ENCODE assay signal across 20 cellular contexts in the genomic region with DNA sequence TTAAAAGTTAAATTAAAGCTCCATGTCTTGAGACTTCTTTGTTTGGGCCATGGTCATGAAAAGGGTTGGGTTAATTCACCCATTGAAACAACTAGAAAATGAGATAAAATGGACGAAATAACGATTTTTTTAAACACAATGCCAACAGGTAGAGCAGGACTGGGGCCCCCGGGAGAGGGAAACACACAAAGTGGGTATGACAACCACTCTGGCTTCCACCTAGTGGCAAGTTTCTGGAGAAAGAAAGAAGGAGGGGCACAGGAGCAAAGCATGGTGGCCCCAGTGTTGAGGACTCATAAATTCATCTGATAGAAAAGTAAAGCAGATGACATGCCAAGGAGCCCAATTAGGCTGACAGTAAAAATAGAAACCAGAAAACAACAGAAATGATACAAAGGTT.
DNase-seq lines count a peak whose midpoint lies in the region; ATAC-seq and TF ChIP-seq lines count a peak whose summit lies in the region.
"Had no signal": no experiment of that assay in that cellular context is flagged by ENCODE, and none has a peak within 500 bp of the region (broad histone marks: within the 10 kb centered on the region; RNA-seq: fewer than 3 reads in every experiment).

No MANE protein-coding gene starts in this region.

- TF ChIP-seq CTCF in IMR-90 (conservative IDR thresholded peaks at IDR 0.05; ENCODE audit: low read depth, low read length), result no peak
- TF ChIP-seq CTCF in choroid plexus epithelial cell (conservative IDR thresholded peaks at IDR 0.05; ENCODE audit: low read depth, low read length), result peak; percentile 4
- TF ChIP-seq CTCF in stomach (IDR thresholded peaks at IDR 0.05), result no peak
- TF ChIP-seq CTCF in HFFc6 (IDR thresholded peaks at IDR 0.05), result no peak

- peaks cover 5% of the 10 kb centered on the region; the same call in 1 of the 2 replicates for H3K9me1 ChIP-seq in IMR-90 (ENCODE audit: insufficient read depth, low read length)

- H2BK20ac ChIP-seq in IMR-90 (ENCODE audit: low read depth, low read length), result no peak overlapping the region

- no peaks in the 10 kb centered on the region for H3K27me3 ChIP-seq in IMR-90 (ENCODE audit: control insufficient read depth, insufficient read depth, low read length)
- H3K27me3 ChIP-seq in stomach, result peaks cover 0 to 2% (median 0%) of the 10 kb centered on the region in 3 donors

- no peaks in the 10 kb centered on the region for H3K36me3 ChIP-seq in IMR-90 (ENCODE audit: control insufficient read depth, insufficient read depth, low read length)
- no peaks in the 10 kb centered on the region for H3K36me3 ChIP-seq in stomach
- H3K36me3 ChIP-seq: thoracic aorta had no signal

- no peak overlapping the region for H2AK9ac ChIP-seq in IMR-90 (replicated peaks; ENCODE audit: low read depth, low read length, poor library complexity)

- no peak overlapping the region for H3K27ac ChIP-seq in IMR-90 (ENCODE audit: insufficient read depth, low read length)
- no peak overlapping the region for H3K27ac ChIP-seq in stomach
- H3K27ac ChIP-seq: thoracic aorta had no signal

- H3K9me3 Mint-ChIP-seq in activated naive CD4-positive, alpha-beta T cell treated with anti-CD3 and anti-CD28 coated beads, Interleukin-2, amount 10 ng/mL, durations not matched to agents 7 days and 5 days, result peaks cover 6% of the 10 kb centered on the region
- H3K9me3 Mint-ChIP-seq in activated naive CD4-positive, alpha-beta T cell treated with anti-CD3 and anti-CD28 coated beads, Interleukin-2, amount 50 U/mL, for 72 hours, result no peaks in the 10 kb centered on the region
- H3K9me3 Mint-ChIP-seq in HFFc6, result peaks cover 9% of the 10 kb centered on the region
- H3K9me3 Mint-ChIP-seq: activated T-helper 2 cell treated with anti-CD3 and anti-CD28 coated beads, Interferon-gamma antibody, Interleukin-2, Interleukin-4, amounts not matched to agents 10 μg/mL and 5 μg/mL and 100 μg/mL, durations not matched to agents 14 hours and 24 hours and 36 hours had no signal

- H3K4me1 ChIP-seq in IMR-90 (ENCODE audit: control insufficient read depth, insufficient read depth, low read length), result peaks cover 3% of the 10 kb centered on the region; the same call in 1 of the 2 replicates
- no peaks in the 10 kb centered on the region for H3K4me1 ChIP-seq in stomach

- H2BK5ac ChIP-seq in IMR-90 (ENCODE audit: low read depth, low read length, poor library complexity, severe bottlenecking), result no peak overlapping the region

- TF ChIP-seq EP300 in stomach (IDR thresholded peaks at IDR 0.05), result no peak

- H3K27me3 Mint-ChIP-seq in activated naive CD4-positive, alpha-beta T cell treated with anti-CD3 and anti-CD28 coated beads, Interleukin-2, amount 10 ng/mL, durations not matched to agents 7 days and 5 days, result peaks cover 4% of the 10 kb centered on the region
- peaks cover 6% of the 10 kb centered on the region; the same call in 1 of the 2 replicates for H3K27me3 Mint-ChIP-seq in HFFc6 (ENCODE audit: insufficient read depth)
- H3K27me3 Mint-ChIP-seq: activated B cell treated with CpG ODN at 0.5 μM for 24 hours had no signal

- peaks cover 0 to 3% of the 10 kb centered on the region in 2 experiments; a peak in 1 of 4 replicates for H3K79me1 ChIP-seq in IMR-90 (ENCODE audit: low read depth in 1 of 2, low read length in 2 of 2)

- no peak overlapping the region for H3K14ac ChIP-seq in IMR-90 (replicated peaks; ENCODE audit: low read depth, low read length)

- no peak overlapping the region for H3K27ac Mint-ChIP-seq in activated naive CD4-positive, alpha-beta T cell treated with anti-CD3 and anti-CD28 coated beads, Interleukin-2, amount 10 ng/mL, durations not matched to agents 7 days and 5 days
- H3K27ac Mint-ChIP-seq in activated naive CD4-positive, alpha-beta T cell treated with anti-CD3 and anti-CD28 coated beads, Interleukin-2, amount 50 U/mL, for 72 hours, result no peak overlapping the region
- no peak overlapping the region; the same call in 1 of the 2 replicates for H3K27ac Mint-ChIP-seq in HFFc6
- H3K27ac Mint-ChIP-seq: activated B cell treated with CpG ODN at 0.5 μM for 24 hours; activated T-helper 2 cell treated with anti-CD3 and anti-CD28 coated beads, Interferon-gamma antibody, Interleukin-2, Interleukin-4, amounts not matched to agents 10 μg/mL and 5 μg/mL and 100 μg/mL, durations not matched to agents 14 hours and 24 hours and 36 hours; CD4-positive, CD25-positive, alpha-beta regulatory T cell had no signal

- ATAC-seq in activated naive CD4-positive, alpha-beta T cell treated with anti-CD3 and anti-CD28 coated beads, Interleukin-2, amount 50 U/mL, for 72 hours, result no peak
- no peak for ATAC-seq in IMR-90 (ENCODE audit: low read depth)

- H3K36me3 Mint-ChIP-seq in activated naive CD4-positive, alpha-beta T cell treated with anti-CD3 and anti-CD28 coated beads, Interleukin-2, amount 10 ng/mL, durations not matched to agents 7 days and 5 days, result no peaks in the 10 kb centered on the region
- no peaks in the 10 kb centered on the region for H3K36me3 Mint-ChIP-seq in activated naive CD4-positive, alpha-beta T cell treated with anti-CD3 and anti-CD28 coated beads, Interleukin-2, amount 50 U/mL, for 72 hours
- H3K36me3 Mint-ChIP-seq in HFFc6 (ENCODE audit: low read depth), result peaks cover 39% of the 10 kb centered on the region
- H3K36me3 Mint-ChIP-seq: CD4-positive, CD25-positive, alpha-beta regulatory T cell had no signal

- no peak overlapping the region for H3K4me2 ChIP-seq in IMR-90 (ENCODE audit: low read depth, low read length)

- no peaks in the 10 kb centered on the region for H4K20me1 ChIP-seq in IMR-90 (ENCODE audit: insufficient read depth, low read length)

- H3K4me1 Mint-ChIP-seq in activated naive CD4-positive, alpha-beta T cell treated with anti-CD3 and anti-CD28 coated beads, Interleukin-2, amount 10 ng/mL, durations not matched to agents 7 days and 5 days, result no peaks in the 10 kb centered on the region
- H3K4me1 Mint-ChIP-seq in HFFc6 (ENCODE audit: low read depth), result peaks cover 51% of the 10 kb centered on the region
- H3K4me1 Mint-ChIP-seq: activated B cell treated with CpG ODN at 0.5 μM for 24 hours; CD4-positive, CD25-positive, alpha-beta regulatory T cell had no signal

- intact Hi-C loops in IMR-90 (cut with micrococcal nuclease), result no loop called here
- intact Hi-C loops in stomach (cut with DNase I; ENCODE audit: low total_unique reads), result no loop called here

- no peak for TF ChIP-seq RAD21 in IMR-90 (IDR thresholded peaks at IDR 0.05; ENCODE audit: low read length)

- H4K5ac ChIP-seq in IMR-90 (ENCODE audit: low read depth, low read length), result no peak overlapping the region

- dilution Hi-C loops in IMR-90 (cut with HindIII; ENCODE audit: low sequenced_read_pairs, unreplicated experiment), result no loop called here

- H3K4ac ChIP-seq in IMR-90 (ENCODE audit: low read depth, low read length), result no peak overlapping the region

- H3K9ac ChIP-seq in IMR-90 (ENCODE audit: low read depth, low read length), result no peak overlapping the region

- no peak overlapping the region for H2BK120ac ChIP-seq in IMR-90 (ENCODE audit: low read depth, low read length)

- H3K9me3 ChIP-seq in IMR-90 (ENCODE audit: control insufficient read depth, insufficient read depth, low read length) (peaks cover 5% of the 10 kb centered on the region), stomach (peaks cover 5 to 10% (median 9%) of the 10 kb centered on the region in 4 donors)

- peak overlapping the region; percentile 24; the same call in 1 of the 2 replicates for H2AK5ac ChIP-seq in IMR-90 (ENCODE audit: low read depth, low read length)

- in situ Hi-C loops in IMR-90 (cut with MboI; ENCODE audit: low sequenced_read_pairs), result no loop called here

- H3K4me3 ChIP-seq in IMR-90 (ENCODE audit: insufficient read depth, low read depth, low read length) (no peak overlapping the region), choroid plexus epithelial cell (ENCODE audit: low read depth, low read length) (no peak overlapping the region), stomach (no peak overlapping the region)
- H3K4me3 ChIP-seq: lung, thoracic aorta had no signal

- BruUV-seq in IMR-90 (replicated peaks; lab: Mats Ljungman, UMichigan), result no TSS peak

- H4K8ac ChIP-seq in IMR-90 (ENCODE audit: low read depth in 2 of 2, low read length in 2 of 2), result no peak overlapping the region

- no CpG with 5 or more reads among the region's 3 CpGs for WGBS in IMR-90 (ENCODE audit: extremely low coverage in 2 of 2, insufficient read length in 1 of 2), 2 experiments
- WGBS in stomach, 5 donors, result 72 to 79% (median 77%) methylated on average over 3 of the region's 3 CpGs

- H3K4me3 Mint-ChIP-seq in activated naive CD4-positive, alpha-beta T cell treated with anti-CD3 and anti-CD28 coated beads, Interleukin-2, amount 10 ng/mL, durations not matched to agents 7 days and 5 days, result no peak overlapping the region
- no peak overlapping the region for H3K4me3 Mint-ChIP-seq in HFFc6
- H3K4me3 Mint-ChIP-seq: activated B cell treated with CpG ODN at 0.5 μM for 24 hours; CD4-positive, CD25-positive, alpha-beta regulatory T cell had no signal

- POLR2A ChIA-PET in IMR-90 (lab: Charles Lee; ENCODE audit: unreplicated experiment), result no interaction called here

- no peak overlapping the region; the same call in 2 of the 3 replicates for H2BK15ac ChIP-seq in IMR-90 (ENCODE audit: low read depth, low read length)

- CTCF ChIA-PET in activated naive CD4-positive, alpha-beta T cell treated with anti-CD3 and anti-CD28 coated beads, Interleukin-2, amount 10 ng/mL, durations not matched to agents 7 days and 5 days (lab: Charles Lee), result interaction anchor here (1.4 kb wide), 1 partner anchor 69 kb away, joined by 4 read pairs; no protein-coding TSS in a partner anchor
- CTCF ChIA-PET in IMR-90 (lab: Yijun Ruan, JAX), result no interaction called here

- H3K18ac ChIP-seq in IMR-90 (ENCODE audit: low read depth, low read length), result no peak overlapping the region

- H2AFZ ChIP-seq in IMR-90 (replicated peaks; ENCODE audit: low read length, poor library complexity), result no peak overlapping the region

- no peak overlapping the region for H3K56ac ChIP-seq in IMR-90 (ENCODE audit: extremely low read depth, insufficient read depth, low read length)

- H3K23ac ChIP-seq in IMR-90 (ENCODE audit: low read depth, low read length), result no peak overlapping the region

- no peak for TF ChIP-seq POLR2A in IMR-90 (IDR thresholded peaks at IDR 0.05; ENCODE audit: low read depth, low read length)
- no peak for TF ChIP-seq POLR2A in stomach (IDR thresholded peaks at IDR 0.05)

- H4K91ac ChIP-seq in IMR-90 (ENCODE audit: insufficient read depth, low read depth, low read length), result no peak overlapping the region

- peak; percentile 17 for DNase-seq in activated naive CD4-positive, alpha-beta T cell treated with anti-CD3 and anti-CD28 coated beads, Interleukin-2, amount 10 ng/mL, durations not matched to agents 7 days and 5 days
- no peak for DNase-seq in activated naive CD4-positive, alpha-beta T cell treated with anti-CD3 and anti-CD28 coated beads, Interleukin-2, amount 50 U/mL, for 72 hours (ENCODE audit: low spot score in 2 of 2)
- DNase-seq in IMR-90 (no peak), choroid plexus epithelial cell (ENCODE audit: low read depth) (no peak), stomach (peak; percentile 20), NCI-H748 (lab: John Stamatoyannopoulos, UW; ENCODE audit: unreplicated experiment) (no peak), DMS79 (lab: John Stamatoyannopoulos, UW) (no peak), HFFc6 (no peak)
- DNase-seq: activated B cell treated with CpG ODN at 0.5 μM for 24 hours; amygdala; caudate nucleus; CD4-positive, CD25-positive, alpha-beta regulatory T cell; foreskin melanocyte; hippocampal formation; KBM-7; NCI-H187 treated with DMSO at 0.1 percent for 48 hours; NCI-H2227 treated with DMSO at 0.1 percent for 48 hours had no signal

Comparison
In these comparisons a context has a peak if more than half of its experiments do, and no peak if none do; other contexts are left out.
1. DNase-seq: peak in activated naive CD4-positive, alpha-beta T cell treated with anti-CD3 and anti-CD28 coated beads, Interleukin-2, amount 10 ng/mL, durations not matched to agents 7 days and 5 days (single experiment) and stomach (single experiment); none in activated naive CD4-positive, alpha-beta T cell treated with anti-CD3 and anti-CD28 coated beads, Interleukin-2, amount 50 U/mL, for 72 hours (0 of 2), IMR-90 (single experiment), choroid plexus epithelial cell (single experiment), NCI-H748 (single experiment), DMS79 (single experiment) and HFFc6 (single experiment).